9 cellular contexts compared by ENCODE assay signal in the genomic region with DNA sequence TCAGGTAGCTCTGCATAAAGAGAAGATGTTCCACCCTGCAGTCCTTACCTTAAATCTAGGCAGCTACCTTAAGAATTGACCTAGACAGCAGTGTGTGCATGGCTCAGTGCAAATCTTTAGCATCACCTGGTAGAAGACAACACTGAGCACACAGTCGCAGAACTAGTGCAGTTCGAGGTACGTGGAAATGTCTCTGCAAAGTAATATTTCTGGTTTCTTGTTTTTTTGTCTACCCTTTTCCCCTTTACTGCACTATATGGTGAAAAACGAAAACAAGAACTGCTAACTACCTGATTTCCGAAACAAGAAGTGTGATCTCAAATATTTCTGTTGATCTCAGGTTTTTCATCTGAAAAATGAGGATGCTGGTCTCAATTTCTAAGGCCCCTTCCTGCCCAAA.
A peak's percentile ranks its signal among the peaks of the same experiment; 100 is the strongest.
DNase-seq lines count a peak whose midpoint lies in the region; ATAC-seq, FAIRE-seq and TF ChIP-seq lines count a peak whose summit lies in the region.
"Had no signal": no experiment of that assay in that cellular context is flagged by ENCODE, and none has a peak within 500 bp of the region (broad histone marks: within the 10 kb centered on the region; RNA-seq: fewer than 3 reads in every experiment).

No MANE protein-coding gene starts in this region.

- no peak overlapping the region for H3K4me3 ChIP-seq in Karpas-422 (ENCODE audit: low read length)

- no peak overlapping the region for H2AFZ ChIP-seq in Karpas-422 (ENCODE audit: low read length)

- peaks cover 40% of the 10 kb centered on the region for H3K4me1 Mint-ChIP-seq in chondrocyte (ENCODE audit: low read depth)
- H3K4me1 Mint-ChIP-seq in stimulated activated effector memory CD8-positive, alpha-beta T cell treated with anti-CD3 and anti-CD28 coated beads, Interleukin-12 subunit alpha, Interleukin-12 subunit beta, amount 100 ng/mL, for 72 hours = peaks cover 60% of the 10 kb centered on the region

- H3K9me3 ChIP-seq in Karpas-422 (ENCODE audit: low read length) = no peaks in the 10 kb centered on the region

- no peak overlapping the region for H3K27ac ChIP-seq in Karpas-422 (ENCODE audit: low read length)

- H3K79me2 ChIP-seq in Karpas-422 (ENCODE audit: low read length) = no peaks in the 10 kb centered on the region

- DNase-seq in GM18507 (ENCODE audit: extremely low spot score, insufficient read length, low read depth) = no peak
- no peak for DNase-seq in Karpas-422
- no peak for DNase-seq in chondrocyte (ENCODE audit: low spot score)
- DNase-seq in stimulated activated effector memory CD8-positive, alpha-beta T cell treated with anti-CD3 and anti-CD28 coated beads, Interleukin-12 subunit alpha, Interleukin-12 subunit beta, amount 100 ng/mL, for 72 hours (ENCODE audit: low spot score in 2 of 2) = no peak
- no peak for DNase-seq in DMS79 treated with DMSO at 0.1 percent for 48 hours (lab: John Stamatoyannopoulos, UW)
- no peak for DNase-seq in cardiac septum (ENCODE audit: low spot score)
- DNase-seq in SW480 (ENCODE audit: low spot score) = no peak
- DNase-seq: left cardiac atrium, NCI-H1930 had no signal

- no peak overlapping the region for H3K4me3 Mint-ChIP-seq in chondrocyte (ENCODE audit: unreplicated experiment)
- H3K4me3 Mint-ChIP-seq in stimulated activated effector memory CD8-positive, alpha-beta T cell treated with anti-CD3 and anti-CD28 coated beads, Interleukin-12 subunit alpha, Interleukin-12 subunit beta, amount 100 ng/mL, for 72 hours = peak overlapping the region; percentile 10

- no peaks in the 10 kb centered on the region for H3K36me3 ChIP-seq in Karpas-422 (ENCODE audit: insufficient read depth, low read length)

- no peaks in the 10 kb centered on the region for H3K27me3 Mint-ChIP-seq in chondrocyte (ENCODE audit: low read depth)

- H3K9me2 ChIP-seq in Karpas-422 (replicated peaks; ENCODE audit: insufficient read depth, low read length) = no peaks in the 10 kb centered on the region

- no peaks in the 10 kb centered on the region for H3K27me3 ChIP-seq in Karpas-422 (ENCODE audit: low read length)

- no peaks in the 10 kb centered on the region for H4K20me1 ChIP-seq in Karpas-422 (ENCODE audit: insufficient read depth, low read depth, low read length)

- intact Hi-C loops in cardiac septum (cut with DNase I) = loop anchor here (10.0 kb wide), 1 partner anchor 303 kb away; no protein-coding TSS in a partner anchor

- H3K27ac Mint-ChIP-seq in chondrocyte (ENCODE audit: unreplicated experiment) = peak overlapping the region; percentile 87
- H3K27ac Mint-ChIP-seq in stimulated activated effector memory CD8-positive, alpha-beta T cell treated with anti-CD3 and anti-CD28 coated beads, Interleukin-12 subunit alpha, Interleukin-12 subunit beta, amount 100 ng/mL, for 72 hours = peak overlapping the region; percentile 86

- no peak overlapping the region for H3K9ac ChIP-seq in Karpas-422 (ENCODE audit: low read length)

- H3K4me2 ChIP-seq in Karpas-422 (ENCODE audit: low read depth, low read length, poor library complexity, severe bottlenecking) = peak overlapping the region; percentile 21

- no peak for ATAC-seq in stimulated activated effector memory CD8-positive, alpha-beta T cell treated with anti-CD3 and anti-CD28 coated beads, Interleukin-12 subunit alpha, Interleukin-12 subunit beta, amount 100 ng/mL, for 72 hours
- ATAC-seq: left cardiac atrium had no signal

- peaks cover 15% of the 10 kb centered on the region for H3K4me1 ChIP-seq in Karpas-422 (ENCODE audit: low read length)

- FAIRE-seq in GM18507 (lab: Jason Lieb, UNC) = peak; percentile 94

- no peak for TF ChIP-seq CTCF in chondrocyte (IDR thresholded peaks at IDR 0.05)

- H3K9me3 Mint-ChIP-seq in chondrocyte (ENCODE audit: low read depth) = no peaks in the 10 kb centered on the region
- H3K9me3 Mint-ChIP-seq in stimulated activated effector memory CD8-positive, alpha-beta T cell treated with anti-CD3 and anti-CD28 coated beads, Interleukin-12 subunit alpha, Interleukin-12 subunit beta, amount 100 ng/mL, for 72 hours = no peaks in the 10 kb centered on the region

- H3K36me3 Mint-ChIP-seq in chondrocyte (ENCODE audit: low read depth) = no peaks in the 10 kb centered on the region
- H3K36me3 Mint-ChIP-seq in stimulated activated effector memory CD8-positive, alpha-beta T cell treated with anti-CD3 and anti-CD28 coated beads, Interleukin-12 subunit alpha, Interleukin-12 subunit beta, amount 100 ng/mL, for 72 hours = peaks cover 44% of the 10 kb centered on the region
